24 cellular contexts compared by ENCODE assay signal in the genomic region with DNA sequence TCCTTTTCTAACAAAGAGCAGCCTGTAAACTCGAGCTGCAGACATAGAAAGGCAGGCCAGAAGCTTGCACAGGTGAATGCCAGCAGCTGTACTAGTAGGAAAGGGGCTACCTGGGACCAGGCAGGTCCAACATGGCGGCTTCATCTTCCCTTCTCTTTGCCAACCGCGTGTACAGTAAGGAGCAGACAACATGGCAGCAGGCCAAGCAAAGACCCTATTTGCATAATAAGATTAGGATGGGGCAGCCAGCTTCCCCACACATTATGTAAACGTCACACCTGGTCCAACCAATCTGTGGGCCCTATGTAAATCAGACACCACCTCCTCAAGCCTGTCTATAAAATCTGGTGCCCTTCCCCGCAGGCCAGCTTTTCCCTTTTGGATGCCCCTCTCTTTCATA.
A peak's percentile ranks its signal among the peaks of the same experiment; 100 is the strongest.
DNase-seq lines count a peak whose midpoint lies in the region; ATAC-seq, FAIRE-seq and TF ChIP-seq lines count a peak whose summit lies in the region.
"Had no signal": no experiment of that assay in that cellular context is flagged by ENCODE, and none has a peak within 500 bp of the region (broad histone marks: within the 10 kb centered on the region; RNA-seq: fewer than 3 reads in every experiment).

No MANE protein-coding gene starts in this region.

- no peak for ATAC-seq in activated T-cell treated with anti-CD3 and anti-CD28 coated beads, Interleukin-2, amount 50 U/mL, for 72 hours (replicated peaks in 1 of 2)
- ATAC-seq: A549; activated T-cell treated with anti-CD3 and anti-CD28 coated beads, Interleukin-2, amount 50 U/mL, for 4 hours; natural killer cell treated with Interleukin-12 subunit alpha and Interleukin-12 subunit beta and Interleukin-15 and Interleukin-18, amount 100 ng/mL, for 72 hours; stimulated activated naive CD8-positive, alpha-beta T cell treated with anti-CD3 and anti-CD28 coated beads, Interleukin-15, amount 100 ng/mL, for 72 hours; WTC11 had no signal

- peaks cover 6 to 9% of the 10 kb centered on the region in 2 donors for H3K9me3 Mint-ChIP-seq in activated T-cell treated with anti-CD3 and anti-CD28 coated beads, Interleukin-2, amount 50 U/mL, for 72 hours

- DNase-seq in NCI-H2196 (lab: John Stamatoyannopoulos, UW; ENCODE audit: unreplicated experiment): peak; percentile 27
- DNase-seq in NCI-H2196 treated with DMSO at 0.1 percent for 48 hours (lab: John Stamatoyannopoulos, UW; ENCODE audit: unreplicated experiment): no peak
- peak; percentile 63 for DNase-seq in NCI-H2029 treated with DMSO at 0.1 percent for 48 hours (lab: John Stamatoyannopoulos, UW)
- peak; percentile 76 for DNase-seq in NCI-H69 (lab: John Stamatoyannopoulos, UW)
- DNase-seq in retinal pigment epithelial cell (ENCODE audit: low read depth): peak; percentile 56
- DNase-seq in activated T-cell treated with anti-CD3 and anti-CD28 coated beads, Interleukin-2, amount 50 U/mL, for 72 hours: no peak
- no peak for DNase-seq in frontal cortex (ENCODE audit: low spot score in 2 of 2)
- no peak for DNase-seq in SW480 (ENCODE audit: low spot score)
- DNase-seq: activated CD4-positive, alpha-beta T cell treated with anti-CD3 and anti-CD28 coated beads, Interleukin-2, amount 50 U/mL, for 1 hour; activated T-cell treated with anti-CD3 and anti-CD28 coated beads, Interleukin-2, amount 50 U/mL, for 4 hours; DND-41; esophagus squamous epithelium; foreskin melanocyte; NCI-H2107; SHP77; stimulated activated naive CD8-positive, alpha-beta T cell treated with anti-CD3 and anti-CD28 coated beads, Interleukin-15, amount 100 ng/mL, for 72 hours had no signal

- H3K27ac Mint-ChIP-seq in activated T-cell treated with anti-CD3 and anti-CD28 coated beads, Interleukin-2, amount 50 U/mL, for 72 hours: no peak overlapping the region
- H3K27ac Mint-ChIP-seq: natural killer cell treated with Interleukin-12 subunit alpha and Interleukin-12 subunit beta and Interleukin-15 and Interleukin-18, amount 100 ng/mL, for 72 hours; stimulated activated naive CD8-positive, alpha-beta T cell treated with anti-CD3 and anti-CD28 coated beads, Interleukin-15, amount 100 ng/mL, for 72 hours; WTC11 had no signal

- no peaks in the 10 kb centered on the region for H3K36me3 Mint-ChIP-seq in activated T-cell treated with anti-CD3 and anti-CD28 coated beads, Interleukin-2, amount 50 U/mL, for 72 hours (ENCODE audit: insufficient read depth in 2 of 2)
- H3K36me3 Mint-ChIP-seq: natural killer cell treated with Interleukin-12 subunit alpha and Interleukin-12 subunit beta and Interleukin-15 and Interleukin-18, amount 100 ng/mL, for 72 hours had no signal

- no peak for FAIRE-seq in frontal cortex (lab: Jason Lieb, UNC)
- FAIRE-seq: A549, endometrium, GM18507 had no signal

- no peaks in the 10 kb centered on the region for H3K27me3 Mint-ChIP-seq in activated T-cell treated with anti-CD3 and anti-CD28 coated beads, Interleukin-2, amount 50 U/mL, for 72 hours (ENCODE audit: low read depth)
- H3K27me3 Mint-ChIP-seq: natural killer cell treated with Interleukin-12 subunit alpha and Interleukin-12 subunit beta and Interleukin-15 and Interleukin-18, amount 100 ng/mL, for 72 hours; stimulated activated naive CD8-positive, alpha-beta T cell treated with anti-CD3 and anti-CD28 coated beads, Interleukin-15, amount 100 ng/mL, for 72 hours had no signal

- no peak for TF ChIP-seq CTCF in retinal pigment epithelial cell (conservative IDR thresholded peaks at IDR 0.05; ENCODE audit: low read depth, low read length)

- H3K4me3 ChIP-seq in retinal pigment epithelial cell (ENCODE audit: low read length): no peak overlapping the region
- H3K4me3 ChIP-seq: A549, BLaER1, esophagus squamous epithelium, lung, vagina had no signal

- no peaks in the 10 kb centered on the region for H3K4me1 Mint-ChIP-seq in activated T-cell treated with anti-CD3 and anti-CD28 coated beads, Interleukin-2, amount 50 U/mL, for 72 hours (ENCODE audit: low read depth)
- H3K4me1 Mint-ChIP-seq: stimulated activated naive CD8-positive, alpha-beta T cell treated with anti-CD3 and anti-CD28 coated beads, Interleukin-15, amount 100 ng/mL, for 72 hours had no signal

- no peak overlapping the region for H3K4me3 Mint-ChIP-seq in activated T-cell treated with anti-CD3 and anti-CD28 coated beads, Interleukin-2, amount 50 U/mL, for 72 hours
- H3K4me3 Mint-ChIP-seq: activated T-cell treated with anti-CD3 and anti-CD28 coated beads, Interleukin-2, amount 50 U/mL, for 4 hours; natural killer cell treated with Interleukin-12 subunit alpha and Interleukin-12 subunit beta and Interleukin-15 and Interleukin-18, amount 100 ng/mL, for 72 hours; stimulated activated naive CD8-positive, alpha-beta T cell treated with anti-CD3 and anti-CD28 coated beads, Interleukin-15, amount 100 ng/mL, for 72 hours; WTC11 had no signal

Comparison
In these comparisons a context has a peak if more than half of its experiments do, and no peak if none do; other contexts are left out.
1. DNase-seq: peak in NCI-H2196 (single experiment), NCI-H2029 treated with DMSO at 0.1 percent for 48 hours (single experiment), NCI-H69 (single experiment) and retinal pigment epithelial cell (single experiment); none in NCI-H2196 treated with DMSO at 0.1 percent for 48 hours (single experiment), activated T-cell treated with anti-CD3 and anti-CD28 coated beads, Interleukin-2, amount 50 U/mL, for 72 hours (0 of 2), frontal cortex (0 of 2) and SW480 (single experiment).